Comparison of ENCODE assay signal across 11 cellular contexts in the genomic region with DNA sequence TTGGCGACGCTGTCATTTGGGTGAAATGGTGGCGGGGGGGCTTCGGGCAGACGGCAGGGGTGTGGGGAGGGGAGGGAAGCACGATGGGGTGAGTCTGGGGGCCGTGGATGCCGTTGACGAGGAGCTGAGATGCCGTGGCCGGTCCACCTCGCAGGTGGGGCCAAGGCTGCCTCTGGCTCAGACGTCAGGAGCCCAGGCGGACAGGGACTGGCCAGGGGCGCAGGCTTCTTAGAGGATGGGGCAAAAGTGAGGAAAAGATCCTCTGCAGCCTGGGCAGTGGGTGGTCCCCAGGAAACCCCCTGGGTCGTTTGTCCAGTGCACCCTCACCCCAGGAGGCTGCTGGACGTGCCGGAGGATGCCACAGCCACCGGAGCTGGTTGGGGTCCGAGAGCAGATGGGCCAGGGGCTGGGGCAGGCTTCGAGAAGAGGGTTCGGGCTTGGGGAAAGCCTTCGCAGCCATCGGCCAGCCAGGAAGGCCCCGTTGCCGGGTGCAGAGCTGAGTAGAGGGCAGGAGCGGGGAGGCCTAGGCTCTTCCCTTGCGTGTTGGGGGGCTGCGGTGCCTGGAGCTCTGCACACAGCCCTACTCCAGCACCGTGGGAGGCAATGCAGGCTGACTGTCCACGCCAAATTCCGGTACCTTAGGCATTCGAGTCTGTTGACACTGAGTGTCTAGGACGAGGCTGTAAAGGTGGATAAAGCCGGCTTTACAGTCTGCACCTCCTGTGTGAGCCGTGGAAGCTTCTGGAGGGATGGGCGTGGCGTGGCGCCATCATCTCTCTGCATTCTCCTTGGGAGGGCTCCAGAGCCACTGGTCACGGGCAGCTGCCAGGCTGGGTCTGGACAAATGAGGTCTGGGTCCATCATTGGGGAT. TPM values are rescaled to one million over a fixed set of nuclear protein-coding genes. Genes with fewer than 3 reads are reported as not detected.
DNase-seq lines count a peak whose midpoint lies in the region; ATAC-seq and TF ChIP-seq lines count a peak whose summit lies in the region.
"Had no signal": no experiment of that assay in that cellular context is flagged by ENCODE, and none has a peak within 500 bp of the region (broad histone marks: within the 10 kb centered on the region; RNA-seq: fewer than 3 reads in every experiment).

No MANE protein-coding gene starts in this region.

- no peak for ATAC-seq in naive thymus-derived CD4-positive, alpha-beta T cell
- ATAC-seq in GM21367 (IDR thresholded peaks at IDR 0.05; ENCODE audit: unreplicated experiment): no peak

- H3K4me3 Mint-ChIP-seq in chondrocyte (ENCODE audit: unreplicated experiment): peak overlapping the region; percentile 68
- H3K4me3 Mint-ChIP-seq in naive thymus-derived CD4-positive, alpha-beta T cell: peak overlapping the region in 9 of 10 donors; percentile 58 to 85 (median 82)
- H3K4me3 Mint-ChIP-seq in activated CD4-positive, alpha-beta T cell treated with anti-CD3 and anti-CD28 coated beads, Interleukin-2, amount 10 ng/mL, durations not matched to agents 24 days and 14 days: no peak overlapping the region

- DNase-seq in cardiac muscle cell (ENCODE audit: low read depth in 1 of 2, low spot score in 1 of 2): no peak
- DNase-seq in cardiac septum (ENCODE audit: low spot score): no peak
- peak; percentile 92 for DNase-seq in chondrocyte (ENCODE audit: low spot score)
- DNase-seq in naive thymus-derived CD4-positive, alpha-beta T cell: no peak
- no peak for DNase-seq in foreskin melanocyte
- no peak for DNase-seq in activated CD4-positive, alpha-beta T cell treated with anti-CD3 and anti-CD28 coated beads, Interleukin-2, amount 10 ng/mL, durations not matched to agents 24 days and 14 days
- DNase-seq: activated CD8-positive, alpha-beta memory T cell treated with anti-CD3 and anti-CD28 coated beads for 24 hours; kidney glomerular epithelial cell; MV-4-11 had no signal

- CTCF ChIA-PET in naive thymus-derived CD4-positive, alpha-beta T cell (lab: Charles Lee): interaction anchor here (0.5 kb wide), 1 partner anchor 59 kb away, joined by 3 read pairs; no protein-coding TSS in a partner anchor

- POLR2A ChIA-PET in naive thymus-derived CD4-positive, alpha-beta T cell (lab: Charles Lee): no interaction called here

- H3K4me3 ChIP-seq in cardiac muscle cell (peak overlapping the region; percentile 38), urinary bladder (ENCODE audit: low read depth, low read length) (peak overlapping the region; percentile 59)
- no peak overlapping the region for H3K4me3 ChIP-seq in naive thymus-derived CD4-positive, alpha-beta T cell (ENCODE audit: low read length)

- H3K36me3 ChIP-seq in cardiac muscle cell (no peaks in the 10 kb centered on the region), urinary bladder (ENCODE audit: insufficient read depth) (no peaks in the 10 kb centered on the region)
- no peaks in the 10 kb centered on the region for H3K36me3 ChIP-seq in naive thymus-derived CD4-positive, alpha-beta T cell (ENCODE audit: control insufficient read depth in 2 of 3, insufficient read depth in 3 of 3, low read length in 3 of 3)

- H3K27ac Mint-ChIP-seq in chondrocyte (ENCODE audit: unreplicated experiment): peak overlapping the region; percentile 8
- H3K27ac Mint-ChIP-seq in naive thymus-derived CD4-positive, alpha-beta T cell: peak overlapping the region in 1 of 9 donors; percentile 33
- no peak overlapping the region for H3K27ac Mint-ChIP-seq in activated CD4-positive, alpha-beta T cell treated with anti-CD3 and anti-CD28 coated beads, Interleukin-2, amount 10 ng/mL, durations not matched to agents 24 days and 14 days

- TF ChIP-seq CTCF in cardiac muscle cell (IDR thresholded peaks at IDR 0.05; ENCODE audit: low read depth, low read length) (no peak), chondrocyte (IDR thresholded peaks at IDR 0.05) (no peak)

- peaks cover 52% of the 10 kb centered on the region for H3K4me1 Mint-ChIP-seq in chondrocyte (ENCODE audit: low read depth)
- peaks cover 0 to 16% (median 9%) of the 10 kb centered on the region in 7 donors for H3K4me1 Mint-ChIP-seq in naive thymus-derived CD4-positive, alpha-beta T cell
- H3K4me1 Mint-ChIP-seq in activated CD4-positive, alpha-beta T cell treated with anti-CD3 and anti-CD28 coated beads, Interleukin-2, amount 10 ng/mL, durations not matched to agents 24 days and 14 days: peaks cover 3% of the 10 kb centered on the region

- intact Hi-C loops in cardiac septum (cut with DNase I): no loop called here
- intact Hi-C loops in naive thymus-derived CD4-positive, alpha-beta T cell (cut with micrococcal nuclease): no loop called here
- intact Hi-C loops in activated CD4-positive, alpha-beta T cell treated with anti-CD3 and anti-CD28 coated beads, Interleukin-2, amount 10 ng/mL, durations not matched to agents 24 days and 14 days (cut with micrococcal nuclease): no loop called here

- 55% methylated on average over 40 of the region's 40 CpGs for WGBS in urinary bladder

- peaks cover 45% of the 10 kb centered on the region for H3K4me1 ChIP-seq in cardiac muscle cell (ENCODE audit: low read depth)
- no peaks in the 10 kb centered on the region for H3K4me1 ChIP-seq in naive thymus-derived CD4-positive, alpha-beta T cell (ENCODE audit: control insufficient read depth in 2 of 2, insufficient read depth in 2 of 2, low read length in 2 of 2)
- peaks cover 4% of the 10 kb centered on the region for H3K4me1 ChIP-seq in urinary bladder (ENCODE audit: insufficient read depth)

- H3K27ac ChIP-seq in cardiac muscle cell (no peak overlapping the region), urinary bladder (ENCODE audit: low read depth) (no peak overlapping the region)
- no peak overlapping the region for H3K27ac ChIP-seq in naive thymus-derived CD4-positive, alpha-beta T cell (ENCODE audit: low read depth, low read length)

- peaks cover 27% of the 10 kb centered on the region for H3K27me3 ChIP-seq in cardiac muscle cell
- peaks cover 0 to 19% of the 10 kb centered on the region in 2 donors for H3K27me3 ChIP-seq in naive thymus-derived CD4-positive, alpha-beta T cell (ENCODE audit: control insufficient read depth in 2 of 2, insufficient read depth in 2 of 2, low read length in 2 of 2)

- no peaks in the 10 kb centered on the region for H3K9me3 ChIP-seq in cardiac muscle cell (ENCODE audit: low read depth)
- no peaks in the 10 kb centered on the region for H3K9me3 ChIP-seq in naive thymus-derived CD4-positive, alpha-beta T cell (ENCODE audit: control insufficient read depth in 2 of 3, low read length in 3 of 3)

- H3K36me3 Mint-ChIP-seq in chondrocyte (ENCODE audit: low read depth): no peaks in the 10 kb centered on the region
- H3K36me3 Mint-ChIP-seq in naive thymus-derived CD4-positive, alpha-beta T cell: no peaks in the 10 kb centered on the region
- H3K36me3 Mint-ChIP-seq in activated CD4-positive, alpha-beta T cell treated with anti-CD3 and anti-CD28 coated beads, Interleukin-2, amount 10 ng/mL, durations not matched to agents 24 days and 14 days (ENCODE audit: low read depth): no peaks in the 10 kb centered on the region

- H3K9me3 Mint-ChIP-seq in chondrocyte (ENCODE audit: low read depth): no peaks in the 10 kb centered on the region
- peaks cover 0 to 3% (median 0%) of the 10 kb centered on the region in 11 donors for H3K9me3 Mint-ChIP-seq in naive thymus-derived CD4-positive, alpha-beta T cell
- H3K9me3 Mint-ChIP-seq in activated CD4-positive, alpha-beta T cell treated with anti-CD3 and anti-CD28 coated beads, Interleukin-2, amount 10 ng/mL, durations not matched to agents 24 days and 14 days: no peaks in the 10 kb centered on the region

- no peaks in the 10 kb centered on the region for H3K27me3 Mint-ChIP-seq in chondrocyte (ENCODE audit: low read depth)
- peaks cover 37 to 52% (median 43%) of the 10 kb centered on the region in 5 donors for H3K27me3 Mint-ChIP-seq in naive thymus-derived CD4-positive, alpha-beta T cell
- peaks cover 45% of the 10 kb centered on the region for H3K27me3 Mint-ChIP-seq in activated CD4-positive, alpha-beta T cell treated with anti-CD3 and anti-CD28 coated beads, Interleukin-2, amount 10 ng/mL, durations not matched to agents 24 days and 14 days

RNA-seq across cellular contexts. Expression of gene GPC1, which starts 18.8 kb away (rescaled TPM):
- total RNA-seq in cardiac muscle cell: 75.1 and 80.9 TPM in 2 replicates
- 57.8 and 60.4 TPM in 2 replicates for polyA plus RNA-seq in cardiac muscle cell
- total RNA-seq in cardiac septum: 291 TPM
- total RNA-seq in chondrocyte: 261 to 354 TPM (median 264 TPM) in 3 replicates
- 1 to 10 TPM in 2 of 5 experiments, under 1 TPM in 3; 0.35 to 4.5 (median 0.90) TPM for total RNA-seq in naive thymus-derived CD4-positive, alpha-beta T cell
- polyA plus RNA-seq in naive thymus-derived CD4-positive, alpha-beta T cell: under 1 TPM in 1 of 2 donors, not detected in 1; 0.08 TPM
- 21.1 TPM for total RNA-seq in urinary bladder
- polyA plus RNA-seq in urinary bladder: 53.8 TPM
- 5.9 and 6.6 TPM in 2 replicates for total RNA-seq in activated CD4-positive, alpha-beta T cell treated with anti-CD3 and anti-CD28 coated beads, Interleukin-2, amount 10 ng/mL, durations not matched to agents 24 days and 14 days
